27 cellular contexts compared by ENCODE assay signal in genomic region chr7:39321909-39322498, GRCh38.
DNase-seq lines count a peak whose midpoint lies in the region; ATAC-seq and TF ChIP-seq lines count a peak whose summit lies in the region.
"Had no signal": no experiment of that assay in that cellular context is flagged by ENCODE, and none has a peak within 500 bp of the region (broad histone marks: within the 10 kb centered on the region; RNA-seq: fewer than 3 reads in every experiment).

No MANE protein-coding gene starts in this region.

- TF ChIP-seq CTCF in epithelial cell of proximal tubule (conservative IDR thresholded peaks at IDR 0.05; ENCODE audit: low read depth, low read length) (no peak), GM20000 (IDR thresholded peaks at IDR 0.05; ENCODE audit: extremely low read depth, missing control alignments) (no peak)

- no peak overlapping the region for H3K4me3 ChIP-seq in epithelial cell of proximal tubule (ENCODE audit: low read depth, low read length)
- H3K4me3 ChIP-seq: HAP-1, K562, MG63, Peyer's patch, thoracic aorta, vagina had no signal

- peak; percentile 50 for DNase-seq in COLO829 (ENCODE audit: low spot score)
- DNase-seq in epithelial cell of proximal tubule (ENCODE audit: low read depth): peak; percentile 15
- DNase-seq in GM20000 (ENCODE audit: low spot score): no peak
- no peak for DNase-seq in activated CD4-positive, alpha-beta T cell treated with anti-CD3 and anti-CD28 coated beads for 4 hours
- DNase-seq: activated CD8-positive, alpha-beta memory T cell treated with anti-CD3 and anti-CD28 coated beads, Interleukin-2, amount 10 ng/mL, durations not matched to agents 7 days and 5 days; activated naive CD4-positive, alpha-beta T cell treated with anti-CD3 and anti-CD28 coated beads for 36 hours; activated T-cell treated with anti-CD3 and anti-CD28 coated beads, Interleukin-2, amount 50 U/mL, for 48 hours; Calu3; cerebellar nuclear complex; MG63; natural killer cell; NCI-H1417; NCI-H2081; NCI-H226; NCI-H69; Peyer's patch; SIG-M5; stimulated activated naive CD8-positive, alpha-beta T cell treated with anti-CD3 and anti-CD28 coated beads, Interleukin-15, Interleukin-2, amounts not matched to agents 100 U/mL and 50 U/mL, for 24 hours had no signal

- ATAC-seq in GM18909 (IDR thresholded peaks at IDR 0.05; ENCODE audit: poor library complexity, unreplicated experiment) (peak; percentile 72), HG02938 (IDR thresholded peaks at IDR 0.05; ENCODE audit: unreplicated experiment) (peak; percentile 38), HG03432 (IDR thresholded peaks at IDR 0.05; ENCODE audit: unreplicated experiment) (no peak), GM18861 (IDR thresholded peaks at IDR 0.05; ENCODE audit: unreplicated experiment) (no peak)
- ATAC-seq: activated CD8-positive, alpha-beta memory T cell treated with anti-CD3 and anti-CD28 coated beads, Interleukin-2, amount 10 ng/mL, durations not matched to agents 7 days and 5 days; K562; natural killer cell; stimulated activated naive CD8-positive, alpha-beta T cell treated with anti-CD3 and anti-CD28 coated beads, Interleukin-15, Interleukin-2, amounts not matched to agents 100 U/mL and 50 U/mL, for 24 hours; WTC11 had no signal

Comparison
In these comparisons a context has a peak if more than half of its experiments do, and no peak if none do; other contexts are left out.
1. DNase-seq: peak in COLO829 (single experiment) and epithelial cell of proximal tubule (single experiment); none in GM20000 (single experiment) and activated CD4-positive, alpha-beta T cell treated with anti-CD3 and anti-CD28 coated beads for 4 hours (0 of 2).
2. ATAC-seq: peak in GM18909 (single experiment) and HG02938 (single experiment); none in HG03432 (single experiment) and GM18861 (single experiment).